ENCODE assay signal across 1 cellular context in genomic region chr10:93254180-93254847, GRCh38.
TF ChIP-seq lines count a peak whose summit lies in the region.

No MANE protein-coding gene starts in this region.

TF ChIP-seq in HepG2, 621 proteins besides CTCF, POLR2A, EP300 and RAD21 (continued from another document and continues in another):
- TF ChIP-seq, protein P1, sequence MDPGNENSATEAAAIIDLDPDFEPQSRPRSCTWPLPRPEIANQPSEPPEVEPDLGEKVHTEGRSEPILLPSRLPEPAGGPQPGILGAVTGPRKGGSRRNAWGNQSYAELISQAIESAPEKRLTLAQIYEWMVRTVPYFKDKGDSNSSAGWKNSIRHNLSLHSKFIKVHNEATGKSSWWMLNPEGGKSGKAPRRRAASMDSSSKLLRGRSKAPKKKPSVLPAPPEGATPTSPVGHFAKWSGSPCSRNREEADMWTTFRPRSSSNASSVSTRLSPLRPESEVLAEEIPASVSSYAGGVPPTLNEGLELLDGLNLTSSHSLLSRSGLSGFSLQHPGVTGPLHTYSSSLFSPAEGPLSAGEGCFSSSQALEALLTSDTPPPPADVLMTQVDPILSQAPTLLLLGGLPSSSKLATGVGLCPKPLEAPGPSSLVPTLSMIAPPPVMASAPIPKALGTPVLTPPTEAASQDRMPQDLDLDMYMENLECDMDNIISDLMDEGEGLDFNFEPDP (CRISPR knock-in tag; conservative IDR thresholded peaks at IDR 0.05): no peak
- TF ChIP-seq MED1 (CRISPR knock-in tag; IDR thresholded peaks at IDR 0.05) (peak; percentile 81), ZNF558 (CRISPR knock-in tag; IDR thresholded peaks at IDR 0.05; ENCODE audit: borderline replicate concordance) (no peak), NCOA2 (CRISPR knock-in tag; IDR thresholded peaks at IDR 0.05) (peak; percentile 79), TOE1 (CRISPR knock-in tag; IDR thresholded peaks at IDR 0.05) (no peak), ZSCAN12 (CRISPR knock-in tag; IDR thresholded peaks at IDR 0.05) (no peak), SNAPC2 (CRISPR knock-in tag; IDR thresholded peaks at IDR 0.05) (no peak), ZFP62 (CRISPR knock-in tag; IDR thresholded peaks at IDR 0.05) (no peak), KLF11 (CRISPR knock-in tag; IDR thresholded peaks at IDR 0.05) (no peak), ZNF496 (CRISPR knock-in tag; IDR thresholded peaks at IDR 0.05; ENCODE audit: insufficient replicate concordance) (no peak), ZNF343 (CRISPR knock-in tag; IDR thresholded peaks at IDR 0.05) (no peak), GMEB2 (CRISPR knock-in tag; IDR thresholded peaks at IDR 0.05; ENCODE audit: low read depth) (no peak), ZFYVE20 (CRISPR knock-in tag; IDR thresholded peaks at IDR 0.05; ENCODE audit: borderline replicate concordance, low read depth) (no peak), PAXIP1 (CRISPR knock-in tag; conservative IDR thresholded peaks at IDR 0.05) (peak; percentile 98), AKAP8 (CRISPR knock-in tag; IDR thresholded peaks at IDR 0.05) (no peak), PBX2 (CRISPR knock-in tag; IDR thresholded peaks at IDR 0.05) (no peak), RARG (CRISPR knock-in tag; IDR thresholded peaks at IDR 0.05; ENCODE audit: low read depth) (no peak), PHF21A (CRISPR knock-in tag; IDR thresholded peaks at IDR 0.05) (peak; percentile 57; the same call in 1 of the 2 replicates), ZNF446 (CRISPR knock-in tag; IDR thresholded peaks at IDR 0.05) (no peak), ZNF333 (CRISPR knock-in tag; IDR thresholded peaks at IDR 0.05; ENCODE audit: borderline replicate concordance) (no peak), ZNF777 (CRISPR knock-in tag; IDR thresholded peaks at IDR 0.05) (no peak), ARNT2 (CRISPR knock-in tag; IDR thresholded peaks at IDR 0.05; ENCODE audit: low read depth) (no peak), MED8 (CRISPR knock-in tag; IDR thresholded peaks at IDR 0.05; ENCODE audit: insufficient replicate concordance) (no peak), MATR3 (CRISPR knock-in tag; IDR thresholded peaks at IDR 0.05) (no peak), ZNF138 (CRISPR knock-in tag; IDR thresholded peaks at IDR 0.05; ENCODE audit: low read depth) (no peak), BRCA1 (CRISPR knock-in tag; IDR thresholded peaks at IDR 0.05) (no peak), ZFP90 (CRISPR knock-in tag; IDR thresholded peaks at IDR 0.05; ENCODE audit: borderline replicate concordance) (no peak), ATAD3A (CRISPR knock-in tag; IDR thresholded peaks at IDR 0.05) (no peak), ZFP37 (CRISPR knock-in tag; IDR thresholded peaks at IDR 0.05; ENCODE audit: borderline replicate concordance) (no peak), SAP130 (CRISPR knock-in tag; IDR thresholded peaks at IDR 0.05; ENCODE audit: low read depth) (peak; percentile 42; the same call in 1 of the 2 replicates), SP2 (CRISPR knock-in tag; IDR thresholded peaks at IDR 0.05) (no peak), THAP7 (CRISPR knock-in tag; IDR thresholded peaks at IDR 0.05) (no peak), CHD2 (IDR thresholded peaks at IDR 0.05; ENCODE audit: low read depth, low read length) (no peak), CBX2 (IDR thresholded peaks at IDR 0.05; ENCODE audit: low read depth, low read length) (no peak), CBX2 (CRISPR knock-in tag; IDR thresholded peaks at IDR 0.05; ENCODE audit: low read depth) (no peak), ZNF367 (CRISPR knock-in tag; IDR thresholded peaks at IDR 0.05; ENCODE audit: borderline replicate concordance) (no peak), SP4 (CRISPR knock-in tag; IDR thresholded peaks at IDR 0.05) (0 out of 2 replicates have a peak, but pooled peaks have one; percentile 23), ETV5 (CRISPR knock-in tag; IDR thresholded peaks at IDR 0.05; ENCODE audit: borderline replicate concordance) (no peak), PCBP1 (IDR thresholded peaks at IDR 0.05; ENCODE audit: borderline replicate concordance, low read depth, low read length) (no peak), POLR2AphosphoS5 (IDR thresholded peaks at IDR 0.05; ENCODE audit: low read depth, low read length) (no peak), KDM2A (CRISPR knock-in tag; IDR thresholded peaks at IDR 0.05; ENCODE audit: borderline replicate concordance, low read depth) (no peak), FOXA3 (CRISPR knock-in tag; IDR thresholded peaks at IDR 0.05) (peak; percentile 88), FOXO1 (CRISPR knock-in tag; IDR thresholded peaks at IDR 0.05) (peak; percentile 85), ZNF253 (CRISPR knock-in tag; IDR thresholded peaks at IDR 0.05; ENCODE audit: borderline replicate concordance) (no peak), CBX1 (IDR thresholded peaks at IDR 0.05; ENCODE audit: low read depth) (no peak), DMAP1 (CRISPR knock-in tag; IDR thresholded peaks at IDR 0.05) (no peak), MTA1 (CRISPR knock-in tag; IDR thresholded peaks at IDR 0.05; ENCODE audit: borderline replicate concordance) (0 out of 2 replicates have a peak, but pooled peaks have one; percentile 21), RXRA (CRISPR knock-in tag; IDR thresholded peaks at IDR 0.05) (peak; percentile 27; the same call in 1 of the 2 replicates), MAZ (IDR thresholded peaks at IDR 0.05; ENCODE audit: borderline replicate concordance, low read depth, low read length) (no peak), MAZ (CRISPR knock-in tag; IDR thresholded peaks at IDR 0.05; ENCODE audit: low read depth) (peak; percentile 64), RFX5 (IDR thresholded peaks at IDR 0.05; ENCODE audit: low read depth, low read length) (no peak), ZIK1 (CRISPR knock-in tag; IDR thresholded peaks at IDR 0.05; ENCODE audit: borderline replicate concordance, low read depth) (no peak)
- TF ChIP-seq, protein P2, sequence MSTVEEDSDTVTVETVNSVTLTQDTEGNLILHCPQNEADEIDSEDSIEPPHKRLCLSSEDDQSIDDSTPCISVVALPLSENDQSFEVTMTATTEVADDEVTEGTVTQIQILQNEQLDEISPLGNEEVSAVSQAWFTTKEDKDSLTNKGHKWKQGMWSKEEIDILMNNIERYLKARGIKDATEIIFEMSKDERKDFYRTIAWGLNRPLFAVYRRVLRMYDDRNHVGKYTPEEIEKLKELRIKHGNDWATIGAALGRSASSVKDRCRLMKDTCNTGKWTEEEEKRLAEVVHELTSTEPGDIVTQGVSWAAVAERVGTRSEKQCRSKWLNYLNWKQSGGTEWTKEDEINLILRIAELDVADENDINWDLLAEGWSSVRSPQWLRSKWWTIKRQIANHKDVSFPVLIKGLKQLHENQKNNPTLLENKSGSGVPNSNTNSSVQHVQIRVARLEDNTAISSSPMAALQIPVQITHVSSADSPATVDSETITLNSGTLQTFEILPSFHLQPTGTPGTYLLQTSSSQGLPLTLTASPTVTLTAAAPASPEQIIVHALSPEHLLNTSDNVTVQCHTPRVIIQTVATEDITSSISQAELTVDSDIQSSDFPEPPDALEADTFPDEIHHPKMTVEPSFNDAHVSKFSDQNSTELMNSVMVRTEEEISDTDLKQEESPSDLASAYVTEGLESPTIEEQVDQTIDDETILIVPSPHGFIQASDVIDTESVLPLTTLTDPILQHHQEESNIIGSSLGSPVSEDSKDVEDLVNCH (CRISPR knock-in tag; IDR thresholded peaks at IDR 0.05): no peak
- TF ChIP-seq, protein P3, sequence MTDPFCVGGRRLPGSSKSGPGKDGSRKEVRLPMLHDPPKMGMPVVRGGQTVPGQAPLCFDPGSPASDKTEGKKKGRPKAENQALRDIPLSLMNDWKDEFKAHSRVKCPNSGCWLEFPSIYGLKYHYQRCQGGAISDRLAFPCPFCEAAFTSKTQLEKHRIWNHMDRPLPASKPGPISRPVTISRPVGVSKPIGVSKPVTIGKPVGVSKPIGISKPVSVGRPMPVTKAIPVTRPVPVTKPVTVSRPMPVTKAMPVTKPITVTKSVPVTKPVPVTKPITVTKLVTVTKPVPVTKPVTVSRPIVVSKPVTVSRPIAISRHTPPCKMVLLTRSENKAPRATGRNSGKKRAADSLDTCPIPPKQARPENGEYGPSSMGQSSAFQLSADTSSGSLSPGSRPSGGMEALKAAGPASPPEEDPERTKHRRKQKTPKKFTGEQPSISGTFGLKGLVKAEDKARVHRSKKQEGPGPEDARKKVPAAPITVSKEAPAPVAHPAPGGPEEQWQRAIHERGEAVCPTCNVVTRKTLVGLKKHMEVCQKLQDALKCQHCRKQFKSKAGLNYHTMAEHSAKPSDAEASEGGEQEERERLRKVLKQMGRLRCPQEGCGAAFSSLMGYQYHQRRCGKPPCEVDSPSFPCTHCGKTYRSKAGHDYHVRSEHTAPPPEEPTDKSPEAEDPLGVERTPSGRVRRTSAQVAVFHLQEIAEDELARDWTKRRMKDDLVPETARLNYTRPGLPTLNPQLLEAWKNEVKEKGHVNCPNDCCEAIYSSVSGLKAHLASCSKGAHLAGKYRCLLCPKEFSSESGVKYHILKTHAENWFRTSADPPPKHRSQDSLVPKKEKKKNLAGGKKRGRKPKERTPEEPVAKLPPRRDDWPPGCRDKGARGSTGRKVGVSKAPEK (CRISPR knock-in tag; IDR thresholded peaks at IDR 0.05; ENCODE audit: borderline replicate concordance): no peak
- TF ChIP-seq, protein P4, sequence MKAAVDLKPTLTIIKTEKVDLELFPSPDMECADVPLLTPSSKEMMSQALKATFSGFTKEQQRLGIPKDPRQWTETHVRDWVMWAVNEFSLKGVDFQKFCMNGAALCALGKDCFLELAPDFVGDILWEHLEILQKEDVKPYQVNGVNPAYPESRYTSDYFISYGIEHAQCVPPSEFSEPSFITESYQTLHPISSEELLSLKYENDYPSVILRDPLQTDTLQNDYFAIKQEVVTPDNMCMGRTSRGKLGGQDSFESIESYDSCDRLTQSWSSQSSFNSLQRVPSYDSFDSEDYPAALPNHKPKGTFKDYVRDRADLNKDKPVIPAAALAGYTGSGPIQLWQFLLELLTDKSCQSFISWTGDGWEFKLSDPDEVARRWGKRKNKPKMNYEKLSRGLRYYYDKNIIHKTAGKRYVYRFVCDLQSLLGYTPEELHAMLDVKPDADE (CRISPR knock-in tag; IDR thresholded peaks at IDR 0.05): no peak
- TF ChIP-seq, protein P5, sequence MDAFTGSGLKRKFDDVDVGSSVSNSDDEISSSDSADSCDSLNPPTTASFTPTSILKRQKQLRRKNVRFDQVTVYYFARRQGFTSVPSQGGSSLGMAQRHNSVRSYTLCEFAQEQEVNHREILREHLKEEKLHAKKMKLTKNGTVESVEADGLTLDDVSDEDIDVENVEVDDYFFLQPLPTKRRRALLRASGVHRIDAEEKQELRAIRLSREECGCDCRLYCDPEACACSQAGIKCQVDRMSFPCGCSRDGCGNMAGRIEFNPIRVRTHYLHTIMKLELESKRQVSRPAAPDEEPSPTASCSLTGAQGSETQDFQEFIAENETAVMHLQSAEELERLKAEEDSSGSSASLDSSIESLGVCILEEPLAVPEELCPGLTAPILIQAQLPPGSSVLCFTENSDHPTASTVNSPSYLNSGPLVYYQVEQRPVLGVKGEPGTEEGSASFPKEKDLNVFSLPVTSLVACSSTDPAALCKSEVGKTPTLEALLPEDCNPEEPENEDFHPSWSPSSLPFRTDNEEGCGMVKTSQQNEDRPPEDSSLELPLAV (CRISPR knock-in tag; conservative IDR thresholded peaks at IDR 0.05; ENCODE audit: low read depth): no peak
- TF ChIP-seq, protein P6, sequence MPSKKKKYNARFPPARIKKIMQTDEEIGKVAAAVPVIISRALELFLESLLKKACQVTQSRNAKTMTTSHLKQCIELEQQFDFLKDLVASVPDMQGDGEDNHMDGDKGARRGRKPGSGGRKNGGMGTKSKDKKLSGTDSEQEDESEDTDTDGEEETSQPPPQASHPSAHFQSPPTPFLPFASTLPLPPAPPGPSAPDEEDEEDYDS (CRISPR knock-in tag; IDR thresholded peaks at IDR 0.05): 0 out of 2 replicates have a peak, but pooled peaks have one; percentile 23
